ENCODE assay signal across 22 cellular contexts in the genomic region with DNA sequence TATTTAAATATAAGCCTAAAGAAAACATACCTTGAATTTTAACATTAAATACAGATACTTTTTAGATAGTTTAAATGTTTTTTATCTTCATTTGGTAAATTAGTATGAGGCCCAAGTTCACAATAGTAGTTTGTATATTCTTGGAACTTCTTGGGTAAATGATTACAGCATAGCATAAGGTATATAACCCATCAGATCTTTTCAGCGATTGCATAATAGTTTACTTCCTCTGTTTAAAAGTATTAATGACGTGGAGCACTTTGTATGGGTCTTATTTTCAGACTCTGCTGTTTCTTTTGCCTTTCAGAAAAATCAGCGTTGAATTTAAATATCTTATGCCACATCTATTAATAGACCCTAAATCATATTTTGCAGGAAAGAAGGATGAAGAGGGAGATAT.
DNase-seq lines count a peak whose midpoint lies in the region; ATAC-seq, FAIRE-seq and TF ChIP-seq lines count a peak whose summit lies in the region.
"Had no signal": no experiment of that assay in that cellular context is flagged by ENCODE, and none has a peak within 500 bp of the region (broad histone marks: within the 10 kb centered on the region; RNA-seq: fewer than 3 reads in every experiment).

No MANE protein-coding gene starts in this region.

- no peak for TF ChIP-seq POLR2A in A549 (IDR thresholded peaks at IDR 0.05; ENCODE audit: low read length)
- no peak for TF ChIP-seq POLR2A in IMR-90 (IDR thresholded peaks at IDR 0.05; ENCODE audit: low read depth, low read length)

- H3K14ac ChIP-seq in IMR-90 (replicated peaks; ENCODE audit: low read depth, low read length): no peak overlapping the region

- H3K9ac ChIP-seq in IMR-90 (ENCODE audit: low read depth, low read length): no peak overlapping the region
- H3K9ac ChIP-seq: GM23248 had no signal

- CTCF ChIA-PET in A549 (lab: Yijun Ruan, JAX) (interaction anchor here (0.8 to 1.9 kb wide), 4 partner anchors 15 to 281 kb away, joined by 3 to 6 read pairs (median 3); no protein-coding TSS in a partner anchor), IMR-90 (lab: Yijun Ruan, JAX) (interaction anchor here (1.3 kb wide), 1 partner anchor 9 kb away, joined by 4 read pairs; no protein-coding TSS in a partner anchor)

- POLR2A ChIA-PET in A549 (lab: Yijun Ruan, JAX): no interaction called here
- POLR2A ChIA-PET in IMR-90 (lab: Charles Lee; ENCODE audit: unreplicated experiment): interaction anchor here (0.5 kb wide), 1 partner anchor 280 kb away, joined by 5 read pairs; no protein-coding TSS in a partner anchor

- H4K8ac ChIP-seq in IMR-90 (ENCODE audit: low read depth in 2 of 2, low read length in 2 of 2): no peak overlapping the region

- ATAC-seq in A549 (no peak), IMR-90 (ENCODE audit: low read depth) (no peak), GM21723 (IDR thresholded peaks at IDR 0.05; ENCODE audit: unreplicated experiment) (no peak)
- ATAC-seq: SK-N-SH treated with all-trans-retinoic acid at 6 μM for 48 hours had no signal

- no peak overlapping the region for H2AK9ac ChIP-seq in IMR-90 (replicated peaks; ENCODE audit: low read depth, low read length, poor library complexity)

- no peaks in the 10 kb centered on the region; the same call in 1 of the 2 replicates for H3K9me1 ChIP-seq in IMR-90 (ENCODE audit: insufficient read depth, low read length)

- H3K4me1 ChIP-seq in A549 (peaks cover 7% of the 10 kb centered on the region; the same call in 1 of the 3 replicates), IMR-90 (ENCODE audit: control insufficient read depth, insufficient read depth, low read length) (no peaks in the 10 kb centered on the region)

- no peak overlapping the region for H3K56ac ChIP-seq in IMR-90 (ENCODE audit: extremely low read depth, insufficient read depth, low read length)

- no peak overlapping the region for H4K91ac ChIP-seq in IMR-90 (ENCODE audit: insufficient read depth, low read depth, low read length)

- H3K27ac ChIP-seq in A549: no peak overlapping the region
- no peak overlapping the region for H3K27ac ChIP-seq in IMR-90 (ENCODE audit: insufficient read depth, low read length)
- H3K27ac ChIP-seq: GM23248, RWPE1 had no signal

- H2BK20ac ChIP-seq in IMR-90 (ENCODE audit: low read depth, low read length): no peak overlapping the region

- no peak overlapping the region for H2AK5ac ChIP-seq in IMR-90 (ENCODE audit: low read depth, low read length)

- intact Hi-C loops in IMR-90 (cut with micrococcal nuclease): loop anchor here (5.0 to 10.0 kb wide), 6 partner anchors 43 to 1391 kb away; partner anchors contain the start of genes CHN1, HOXD12 and HOXD13

- peaks cover 7% of the 10 kb centered on the region for H3K27me3 ChIP-seq in IMR-90 (ENCODE audit: control insufficient read depth, insufficient read depth, low read length)

- no peak overlapping the region for H2BK5ac ChIP-seq in IMR-90 (ENCODE audit: low read depth, low read length, poor library complexity, severe bottlenecking)

- H3K36me3 ChIP-seq in IMR-90 (ENCODE audit: control insufficient read depth, insufficient read depth, low read length): no peaks in the 10 kb centered on the region
- H3K36me3 ChIP-seq: MG63 had no signal

- TF ChIP-seq CTCF in A549 (IDR thresholded peaks at IDR 0.05): no peak
- no peak for TF ChIP-seq CTCF in IMR-90 (conservative IDR thresholded peaks at IDR 0.05; ENCODE audit: low read depth, low read length)

- no peak overlapping the region for H3K4ac ChIP-seq in IMR-90 (ENCODE audit: low read depth, low read length)

- no peaks in the 10 kb centered on the region for H3K79me1 ChIP-seq in IMR-90 (ENCODE audit: low read depth in 1 of 2, low read length in 2 of 2)

- no TSS peak for BruUV-seq in IMR-90 (replicated peaks; lab: Mats Ljungman, UMichigan)

- no peak for DNase-seq in A549 (ENCODE audit: low read depth in 1 of 2, low spot score in 1 of 2)
- no peak for DNase-seq in IMR-90
- peak; percentile 23 to 73 for DNase-seq in NOMO-1 (lab: John Stamatoyannopoulos, UW; ENCODE audit: unreplicated experiment in 2 of 2)
- peak; percentile 47 for DNase-seq in SKM-1 treated with dmso at 0.1 percent for 144 hours (lab: John Stamatoyannopoulos, UW; ENCODE audit: unreplicated experiment)
- no peak for DNase-seq in pons (ENCODE audit: low spot score)
- no peak for DNase-seq in SW480 (ENCODE audit: low spot score)
- no peak for DNase-seq in LoVo (ENCODE audit: low spot score)
- DNase-seq: CD4-positive, CD25-positive, alpha-beta regulatory T cell; GM23248; H9; HFFc6; MG63; NCI-H1694; NCI-H2081; NCI-H2171; NCI-H345; NCI-H524 treated with DMSO at 0.1 percent for 48 hours; SHP77 treated with DMSO at 0.1 percent for 48 hours; T-helper 9 cell had no signal

- no peak overlapping the region for H2AFZ ChIP-seq in IMR-90 (replicated peaks; ENCODE audit: low read length, poor library complexity)
- H2AFZ ChIP-seq: GM23248 had no signal

- H3K4me3 ChIP-seq in A549 (no peak overlapping the region), IMR-90 (ENCODE audit: insufficient read depth, low read depth, low read length) (no peak overlapping the region)
- H3K4me3 ChIP-seq: GM23248, MG63 had no signal

- H2BK15ac ChIP-seq in IMR-90 (ENCODE audit: low read depth, low read length): no peak overlapping the region

- H3K4me2 ChIP-seq in A549 (peak overlapping the region; percentile 35; the same call in 1 of the 3 replicates), IMR-90 (ENCODE audit: low read depth, low read length) (no peak overlapping the region)

- TF ChIP-seq RAD21 in A549 (conservative IDR thresholded peaks at IDR 0.05 in 1 of 2, IDR thresholded peaks at IDR 0.05 in 1 of 2) (no peak), IMR-90 (IDR thresholded peaks at IDR 0.05; ENCODE audit: low read length) (no peak)

- H3K18ac ChIP-seq in IMR-90 (ENCODE audit: low read depth, low read length): no peak overlapping the region

- no peak for TF ChIP-seq EP300 in A549 (IDR thresholded peaks at IDR 0.05)

- dilution Hi-C loops in IMR-90 (cut with HindIII; ENCODE audit: low sequenced_read_pairs, unreplicated experiment): no loop called here

- WGBS in A549 (ENCODE audit: missing lambda C conversion rate): 23% methylated on average over 3 of the region's 3 CpGs
- no CpG with 5 or more reads among the region's 3 CpGs for WGBS in IMR-90 (ENCODE audit: extremely low coverage in 2 of 2, insufficient read length in 1 of 2), 2 experiments

- no peak overlapping the region for H2BK120ac ChIP-seq in IMR-90 (ENCODE audit: low read depth, low read length)

- in situ Hi-C loops in IMR-90 (cut with MboI; ENCODE audit: low sequenced_read_pairs): no loop called here

- no peaks in the 10 kb centered on the region for H4K20me1 ChIP-seq in IMR-90 (ENCODE audit: insufficient read depth, low read length)

- H4K5ac ChIP-seq in IMR-90 (ENCODE audit: low read depth, low read length): no peak overlapping the region

- FAIRE-seq in A549 (lab: Jason Lieb, UNC): no peak

- H3K23ac ChIP-seq in IMR-90 (ENCODE audit: low read depth, low read length): no peak overlapping the region

- H3K9me3 ChIP-seq in A549 (no peaks in the 10 kb centered on the region), IMR-90 (ENCODE audit: control insufficient read depth, insufficient read depth, low read length) (no peaks in the 10 kb centered on the region)
- H3K9me3 ChIP-seq: MG63 had no signal

TF ChIP-seq in A549, 52 proteins besides CTCF, POLR2A, EP300 and RAD21:
- TF ChIP-seq ELK1 (IDR thresholded peaks at IDR 0.05; ENCODE audit: low read depth, low read length) (no peak), CEBPB (IDR thresholded peaks at IDR 0.05) (peak; percentile 34 to 45; a peak in 2 of 4 replicates)

TF ChIP-seq in IMR-90, 13 proteins besides CTCF, POLR2A, EP300 and RAD21:
- TF ChIP-seq CEBPB (IDR thresholded peaks at IDR 0.05; ENCODE audit: low read depth, low read length) (peak; percentile 75), CHD1 (IDR thresholded peaks at IDR 0.05; ENCODE audit: low read depth, low read length) (no peak)

Comparison
In these comparisons a context has a peak if more than half of its experiments do, and no peak if none do; other contexts are left out.
1. DNase-seq: peak in NOMO-1 (2 of 2) and SKM-1 treated with dmso at 0.1 percent for 144 hours (single experiment); none in A549 (0 of 2), IMR-90 (single experiment), pons (single experiment), SW480 (single experiment) and LoVo (single experiment).